Comparison of ENCODE assay signal across 32 cellular contexts in the genomic region with DNA sequence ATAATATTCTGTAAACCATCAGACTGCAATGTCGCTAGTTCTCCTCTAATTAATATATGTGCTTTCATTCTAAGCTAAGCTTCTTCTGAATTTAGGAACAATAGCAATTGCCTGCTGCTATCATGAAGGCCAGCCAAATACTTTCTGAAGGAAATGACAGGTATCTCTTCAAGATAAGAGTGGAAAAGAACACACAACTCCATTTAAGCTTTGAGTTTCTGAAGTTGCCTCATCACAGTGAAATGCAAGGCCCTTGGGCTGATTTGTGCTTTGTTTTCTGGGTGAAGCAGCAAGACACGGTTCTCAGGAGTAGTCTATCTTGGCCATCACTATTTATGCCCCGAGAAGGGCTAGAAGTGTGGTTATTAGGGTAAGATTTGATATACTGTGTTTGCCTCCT. TPM values are rescaled to one million over a fixed set of nuclear protein-coding genes. Genes with fewer than 3 reads are reported as not detected.
"Had no signal": no experiment of that assay in that cellular context is flagged by ENCODE, and none has a peak within 500 bp of the region (broad histone marks: within the 10 kb centered on the region; RNA-seq: fewer than 3 reads in every experiment).

No MANE protein-coding gene starts in this region.

- H3K27me3 ChIP-seq: ovary, thyroid gland had no signal

- H3K9ac ChIP-seq: parathyroid adenoma had no signal

- H2AFZ ChIP-seq: parathyroid adenoma had no signal

- H3K9me3 ChIP-seq: neutrophil, ovary, psoas muscle, right lobe of liver, sigmoid colon, thoracic aorta, thyroid gland, tibial nerve, upper lobe of left lung, vagina had no signal

- H3K4me3 Mint-ChIP-seq: natural killer cell treated with Interleukin-12 subunit alpha and Interleukin-12 subunit beta and Interleukin-15 and Interleukin-18, amount 100 ng/mL, for 72 hours; nephron progenitor cell; neural crest cell; stimulated activated effector memory CD8-positive, alpha-beta T cell treated with anti-CD3 and anti-CD28 coated beads, Interleukin-12 subunit alpha, Interleukin-12 subunit beta, amount 100 ng/mL, for 72 hours; stimulated activated naive B cell treated with anti-CD40 and anti-IgM and Interleukin-4, amounts not matched to agents 10 μg/mL and 1 μg/mL and 100 μg/mL, for 72 hours; stimulated activated naive CD8-positive, alpha-beta T cell treated with anti-CD3 and anti-CD28 coated beads, Interleukin-15, Interleukin-2, amounts not matched to agents 100 ng/mL and 50 ng/mL, for 24 hours had no signal

- H3K4me3 ChIP-seq: ovary, psoas muscle, right lobe of liver, sigmoid colon, stomach, thoracic aorta, thyroid gland, tibial nerve, upper lobe of left lung, vagina had no signal

- H3K27ac ChIP-seq: neutrophil, ovary, parathyroid adenoma, psoas muscle, right lobe of liver, sigmoid colon, stomach, thoracic aorta, thyroid gland, tibial nerve, upper lobe of left lung, vagina had no signal

- ATAC-seq: natural killer cell treated with Interleukin-12 subunit alpha and Interleukin-12 subunit beta and Interleukin-15 and Interleukin-18, amount 100 ng/mL, for 72 hours; psoas muscle; right lobe of liver; stimulated activated effector memory CD8-positive, alpha-beta T cell treated with anti-CD3 and anti-CD28 coated beads, Interleukin-12 subunit alpha, Interleukin-12 subunit beta, amount 100 ng/mL, for 72 hours; stimulated activated naive B cell treated with anti-CD40 and anti-IgM and Interleukin-4, amounts not matched to agents 10 μg/mL and 1 μg/mL and 100 μg/mL, for 72 hours had no signal

- H3K36me3 ChIP-seq: neutrophil, ovary, right lobe of liver, sigmoid colon, stomach, thoracic aorta, thyroid gland, tibial nerve, upper lobe of left lung, vagina had no signal

- H3K4me1 Mint-ChIP-seq: stimulated activated effector memory CD8-positive, alpha-beta T cell treated with anti-CD3 and anti-CD28 coated beads, Interleukin-12 subunit alpha, Interleukin-12 subunit beta, amount 100 ng/mL, for 72 hours had no signal

- H3K79me2 ChIP-seq: parathyroid adenoma had no signal

- H3K9me3 Mint-ChIP-seq: nephron progenitor cell; neural crest cell; stimulated activated naive B cell treated with anti-CD40 and anti-IgM and Interleukin-4, amounts not matched to agents 10 μg/mL and 1 μg/mL and 100 μg/mL, for 72 hours had no signal

- H3K4me1 ChIP-seq: parathyroid adenoma, psoas muscle had no signal

- H3K36me3 Mint-ChIP-seq: stimulated activated effector memory CD8-positive, alpha-beta T cell treated with anti-CD3 and anti-CD28 coated beads, Interleukin-12 subunit alpha, Interleukin-12 subunit beta, amount 100 ng/mL, for 72 hours; stimulated activated naive B cell treated with anti-CD40 and anti-IgM and Interleukin-4, amounts not matched to agents 10 μg/mL and 1 μg/mL and 100 μg/mL, for 72 hours had no signal

- DNase-seq: nephron progenitor cell; nucleus accumbens; ovary; posterior cingulate gyrus; psoas muscle; right cardiac atrium; right lobe of liver; sigmoid colon; small intestine; stimulated activated CD4-positive, alpha-beta T cell treated with anti-CD3 and anti-CD28 coated beads, Interleukin-15, amount 100 ng/mL, for 24 hours; stimulated activated CD4-positive, alpha-beta T cell treated with anti-CD3 and anti-CD28 coated beads, Interleukin-2, amount 100 ng/mL, for 24 hours; stimulated activated CD4-positive, alpha-beta T cell treated with anti-CD3 and anti-CD28 coated beads, Interleukin-2, amount 100 ng/mL, for 48 hours; stimulated activated CD4-positive, alpha-beta T cell treated with anti-CD3 and anti-CD28 coated beads, Interleukin-4, amount 100 ng/mL, for 24 hours; stimulated activated naive B cell treated with anti-CD40 and anti-IgM and Interleukin-4, amounts not matched to agents 10 μg/mL and 1 μg/mL and 100 μg/mL, for 72 hours; stimulated activated naive CD4-positive, alpha-beta T cell treated with Interleukin-2 at 50 U/mL for 16 hours; stomach; thyroid gland; upper lobe of left lung had no signal

- H3K27ac Mint-ChIP-seq: natural killer cell treated with Interleukin-12 subunit alpha and Interleukin-12 subunit beta and Interleukin-15 and Interleukin-18, amount 100 ng/mL, for 72 hours; nephron progenitor cell; progenitor cell of endocrine pancreas; stimulated activated effector memory CD8-positive, alpha-beta T cell treated with anti-CD3 and anti-CD28 coated beads, Interleukin-12 subunit alpha, Interleukin-12 subunit beta, amount 100 ng/mL, for 72 hours; stimulated activated naive B cell treated with anti-CD40 and anti-IgM and Interleukin-4, amounts not matched to agents 10 μg/mL and 1 μg/mL and 100 μg/mL, for 72 hours; stimulated activated naive CD8-positive, alpha-beta T cell treated with anti-CD3 and anti-CD28 coated beads, Interleukin-15, Interleukin-2, amounts not matched to agents 100 ng/mL and 50 ng/mL, for 24 hours had no signal

- FAIRE-seq: small intestine, urothelium cell line had no signal

RNA-seq across cellular contexts. Expression of gene SLC7A14, which starts 6.2 kb away (rescaled TPM):
- total RNA-seq: natural killer cell treated with Interleukin-12 subunit alpha and Interleukin-12 subunit beta and Interleukin-15 and Interleukin-18, amount 100 ng/mL, for 72 hours; skeletal muscle tissue; subcutaneous adipose tissue; thoracic aorta; ureter had no signal
